8 cellular contexts compared by ENCODE assay signal in the genomic region with DNA sequence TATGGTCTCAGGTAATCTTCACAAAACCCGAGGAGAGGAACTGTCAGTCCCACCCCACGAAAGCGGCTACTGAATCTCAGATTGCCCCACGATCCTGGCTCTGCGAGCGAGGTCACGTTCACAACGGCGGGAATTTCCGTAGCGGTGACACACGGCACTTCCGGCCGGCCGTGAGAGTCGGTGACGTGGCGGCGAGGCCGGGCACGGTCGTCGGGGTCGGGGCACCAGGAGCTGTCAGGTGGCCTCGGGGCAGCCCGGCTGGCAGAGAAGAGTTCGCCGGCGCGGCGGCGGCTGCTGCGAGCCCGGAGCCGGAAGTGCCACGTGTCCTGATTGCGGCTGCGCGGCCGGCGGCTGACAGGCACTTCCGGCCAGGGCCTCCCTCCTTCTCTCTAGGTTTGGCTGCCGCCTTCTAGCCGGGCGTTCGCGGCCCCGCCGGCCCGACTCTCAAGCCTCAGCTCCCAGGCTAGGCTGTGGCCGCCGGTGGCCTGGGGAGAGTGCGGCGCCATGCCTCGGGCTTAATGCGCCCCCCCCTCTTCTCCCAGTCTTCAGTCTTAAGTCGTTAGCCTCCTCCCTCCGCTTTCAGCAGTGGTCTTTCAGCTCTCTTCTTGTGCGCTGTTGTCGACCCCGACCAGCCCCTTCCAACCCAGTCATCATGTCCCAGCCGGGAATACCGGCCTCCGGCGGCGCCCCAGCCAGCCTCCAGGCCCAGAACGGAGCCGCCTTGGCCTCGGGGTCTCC. TPM values are rescaled to one million over a fixed set of nuclear protein-coding genes. Genes with fewer than 3 reads are reported as not detected.
DNase-seq lines count a peak whose midpoint lies in the region; ATAC-seq and TF ChIP-seq lines count a peak whose summit lies in the region.

SEC24A (plus strand) TSS at position 361 of the 738 bp plus-strand sequence; CDS start at position 653, 292 bp downstream.

- CTCF ChIA-PET in A673 (lab: Charles Lee) = no interaction called here

- DNase-seq in A673 (ENCODE audit: low spot score) = peak; percentile 90
- DNase-seq in NCI-H2196 treated with DMSO at 0.1 percent for 48 hours (lab: John Stamatoyannopoulos, UW; ENCODE audit: unreplicated experiment) = peak; percentile 87
- peak; percentile 91 for DNase-seq in WERI-Rb-1
- DNase-seq in breast epithelium (ENCODE audit: low spot score in 2 of 2) = peak; percentile 84 to 86

- H3K36me3 ChIP-seq in A673 (ENCODE audit: insufficient read depth, low read length, poor library complexity, severe bottlenecking) = no peaks in the 10 kb centered on the region
- H3K36me3 ChIP-seq in WERI-Rb-1 = peaks cover 3% of the 10 kb centered on the region; the same call in 1 of the 2 replicates
- no peaks in the 10 kb centered on the region for H3K36me3 ChIP-seq in breast epithelium

- ATAC-seq in GM18861 (IDR thresholded peaks at IDR 0.05; ENCODE audit: unreplicated experiment) (peak; percentile 72), HG03095 (IDR thresholded peaks at IDR 0.05; ENCODE audit: unreplicated experiment) (peak; percentile 63)

- peak within 1 kb of the TSS; percentile 79 for H3K4me3 ChIP-seq in A673 (ENCODE audit: low read depth, low read length, poor library complexity, severe bottlenecking)
- H3K4me3 ChIP-seq in WERI-Rb-1 (ENCODE audit: low read depth, low read length) = peak within 1 kb of the TSS; percentile 95
- peak within 1 kb of the TSS; percentile 92 to 97 (median 94) for H3K4me3 ChIP-seq in breast epithelium
- peak within 1 kb of the TSS; percentile 99 for H3K4me3 ChIP-seq in iPS-18c (ENCODE audit: insufficient read depth, low read depth, low read length)
- H3K4me3 ChIP-seq in skin epidermis = peak within 1 kb of the TSS; percentile 60 to 98 (median 80)

- no TSS peak for BruUV-seq in A673 (replicated peaks; lab: Mats Ljungman, UMichigan)

- TF ChIP-seq CTCF in A673 (conservative IDR thresholded peaks at IDR 0.05; ENCODE audit: low read depth, low read length) (no peak), WERI-Rb-1 (IDR thresholded peaks at IDR 0.05; ENCODE audit: low read depth, low read length) (no peak), breast epithelium (IDR thresholded peaks at IDR 0.05) (peak in 1 of 3 donors; percentile 18)

- H3K4me1 ChIP-seq in A673 (ENCODE audit: insufficient read depth, low read length, poor library complexity, severe bottlenecking) (no peaks in the 10 kb centered on the region), breast epithelium (peaks cover 0 to 10% of the 10 kb centered on the region in 2 donors)

- POLR2A ChIA-PET in A673 (lab: Charles Lee; ENCODE audit: low non-redundant PET) = no interaction called here

- peak within 1 kb of the TSS; percentile 84 for H3K27ac ChIP-seq in A673 (ENCODE audit: low read depth, low read length, poor library complexity, severe bottlenecking)
- H3K27ac ChIP-seq in WERI-Rb-1 = peak within 1 kb of the TSS; percentile 87
- H3K27ac ChIP-seq in breast epithelium = peak within 1 kb of the TSS; percentile 97 to 98
- peak within 1 kb of the TSS; percentile 87 to 99 (median 97) for H3K27ac ChIP-seq in skin epidermis

- TF ChIP-seq POLR2A in breast epithelium (IDR thresholded peaks at IDR 0.05) = no peak

- H3K9me3 ChIP-seq in A673 (ENCODE audit: low read depth, low read length, poor library complexity, severe bottlenecking) (no peaks in the 10 kb centered on the region), WERI-Rb-1 (ENCODE audit: severe bottlenecking) (no peaks in the 10 kb centered on the region), breast epithelium (no peaks in the 10 kb centered on the region), iPS-18c (ENCODE audit: control insufficient read depth, insufficient read depth, low read length) (no peaks in the 10 kb centered on the region)

- intact Hi-C loops in A673 (cut with micrococcal nuclease; ENCODE audit: unreplicated experiment) = loop anchor here (1.0 kb wide), 1 partner anchor 16 kb away; the partner anchor contains the start of gene SAR1B
- intact Hi-C loops in breast epithelium (cut with DNase I; ENCODE audit: low total_unique reads) = no loop called here

- H3K27me3 ChIP-seq in A673 (replicated peaks; ENCODE audit: insufficient read depth, low read depth, low read length, poor library complexity) (no peaks in the 10 kb centered on the region), WERI-Rb-1 (ENCODE audit: insufficient read depth, low read depth, severe bottlenecking) (no peaks in the 10 kb centered on the region), breast epithelium (no peaks in the 10 kb centered on the region)

RNA-seq across cellular contexts. Expression of gene SEC24A, which starts in this region (rescaled TPM):
- total RNA-seq in A673 (2021) = 22.0 TPM in 2 replicates
- 10 to 100 TPM; 15.0 to 25.0 (median 21.6) TPM for total RNA-seq in breast epithelium

Comparison
In these comparisons a context has a peak if more than half of its experiments do, and no peak if none do; other contexts are left out.
1. Peak in every context shown above with its lines: DNase-seq, ATAC-seq, H3K4me3 ChIP-seq and H3K27ac ChIP-seq.